2 cellular contexts compared by ENCODE assay signal in the genomic region with DNA sequence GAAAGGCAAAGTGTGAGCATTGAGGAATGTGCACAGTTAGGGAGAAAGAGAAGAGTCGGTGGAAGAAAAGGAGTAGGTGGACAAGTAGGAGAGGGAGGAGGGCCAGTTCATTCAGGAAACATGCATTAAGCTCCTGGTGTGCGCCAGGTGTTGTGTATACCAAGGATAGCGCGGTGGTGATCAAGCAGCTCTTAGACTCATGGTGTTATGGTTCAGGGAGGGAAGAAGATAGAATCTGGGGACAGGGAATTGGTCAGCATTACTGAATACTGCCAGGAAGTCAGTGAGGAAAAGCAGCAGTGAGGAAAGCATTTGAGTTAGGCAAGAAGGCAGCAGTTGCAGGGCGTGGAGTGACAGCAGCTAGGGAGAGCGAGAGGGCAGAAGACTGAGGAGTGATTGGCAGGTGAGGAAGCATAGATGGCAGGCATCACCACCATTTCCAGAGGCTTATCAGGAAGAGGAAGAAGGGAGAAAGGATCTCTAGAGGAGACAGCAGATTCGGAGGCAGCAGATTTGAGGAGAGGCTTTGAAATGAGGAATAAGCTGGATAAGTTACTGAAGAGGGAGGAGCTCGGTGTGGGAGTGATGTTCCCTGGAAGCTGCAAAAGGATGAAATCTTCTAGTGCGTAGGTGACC.
TF ChIP-seq lines count a peak whose summit lies in the region.

No MANE protein-coding gene starts in this region.

TF ChIP-seq in GM23338, 12 proteins besides CTCF, POLR2A, EP300 and RAD21 (continued from another document and continues in another):
- TF ChIP-seq, protein P1, sequence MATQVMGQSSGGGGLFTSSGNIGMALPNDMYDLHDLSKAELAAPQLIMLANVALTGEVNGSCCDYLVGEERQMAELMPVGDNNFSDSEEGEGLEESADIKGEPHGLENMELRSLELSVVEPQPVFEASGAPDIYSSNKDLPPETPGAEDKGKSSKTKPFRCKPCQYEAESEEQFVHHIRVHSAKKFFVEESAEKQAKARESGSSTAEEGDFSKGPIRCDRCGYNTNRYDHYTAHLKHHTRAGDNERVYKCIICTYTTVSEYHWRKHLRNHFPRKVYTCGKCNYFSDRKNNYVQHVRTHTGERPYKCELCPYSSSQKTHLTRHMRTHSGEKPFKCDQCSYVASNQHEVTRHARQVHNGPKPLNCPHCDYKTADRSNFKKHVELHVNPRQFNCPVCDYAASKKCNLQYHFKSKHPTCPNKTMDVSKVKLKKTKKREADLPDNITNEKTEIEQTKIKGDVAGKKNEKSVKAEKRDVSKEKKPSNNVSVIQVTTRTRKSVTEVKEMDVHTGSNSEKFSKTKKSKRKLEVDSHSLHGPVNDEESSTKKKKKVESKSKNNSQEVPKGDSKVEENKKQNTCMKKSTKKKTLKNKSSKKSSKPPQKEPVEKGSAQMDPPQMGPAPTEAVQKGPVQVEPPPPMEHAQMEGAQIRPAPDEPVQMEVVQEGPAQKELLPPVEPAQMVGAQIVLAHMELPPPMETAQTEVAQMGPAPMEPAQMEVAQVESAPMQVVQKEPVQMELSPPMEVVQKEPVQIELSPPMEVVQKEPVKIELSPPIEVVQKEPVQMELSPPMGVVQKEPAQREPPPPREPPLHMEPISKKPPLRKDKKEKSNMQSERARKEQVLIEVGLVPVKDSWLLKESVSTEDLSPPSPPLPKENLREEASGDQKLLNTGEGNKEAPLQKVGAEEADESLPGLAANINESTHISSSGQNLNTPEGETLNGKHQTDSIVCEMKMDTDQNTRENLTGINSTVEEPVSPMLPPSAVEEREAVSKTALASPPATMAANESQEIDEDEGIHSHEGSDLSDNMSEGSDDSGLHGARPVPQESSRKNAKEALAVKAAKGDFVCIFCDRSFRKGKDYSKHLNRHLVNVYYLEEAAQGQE (IDR thresholded peaks at IDR 0.05; ENCODE audit: unreplicated experiment), result no peak
- no peak for TF ChIP-seq ETS1 (IDR thresholded peaks at IDR 0.05)
- no peak for TF ChIP-seq POLR2AphosphoS5 (IDR thresholded peaks at IDR 0.05; ENCODE audit: low read depth)
- no peak for TF ChIP-seq CREB1 (CRISPR knock-in tag; IDR thresholded peaks at IDR 0.05; ENCODE audit: low read depth)
- no peak for TF ChIP-seq NANOG (IDR thresholded peaks at IDR 0.05; ENCODE audit: borderline replicate concordance)
- no peak for TF ChIP-seq ZNF331 (CRISPR knock-in tag; IDR thresholded peaks at IDR 0.05; ENCODE audit: low read depth)
- no peak for TF ChIP-seq EZH2phosphoT487 (IDR thresholded peaks at IDR 0.05; ENCODE audit: unreplicated experiment)
- TF ChIP-seq ZNF114 (CRISPR knock-in tag; IDR thresholded peaks at IDR 0.05), result no peak

TF ChIP-seq in IMR-90, 13 proteins besides CTCF, POLR2A, EP300 and RAD21 (continued from another document):
- TF ChIP-seq RCOR1 (IDR thresholded peaks at IDR 0.05; ENCODE audit: insufficient replicate concordance, low read length) (no peak), CHD1 (IDR thresholded peaks at IDR 0.05; ENCODE audit: low read depth, low read length) (no peak), MAFK (IDR thresholded peaks at IDR 0.05; ENCODE audit: low read depth, low read length) (no peak), NFE2L2 (IDR thresholded peaks at IDR 0.05; ENCODE audit: low read depth, low read length) (no peak), SMC3 (IDR thresholded peaks at IDR 0.05; ENCODE audit: low read depth, low read length) (no peak), ELK1 (IDR thresholded peaks at IDR 0.05; ENCODE audit: borderline replicate concordance, low read depth, low read length) (no peak), MAZ (IDR thresholded peaks at IDR 0.05; ENCODE audit: borderline replicate concordance, low read depth, low read length) (no peak), BHLHE40 (IDR thresholded peaks at IDR 0.05; ENCODE audit: low read depth, low read length) (no peak), RFX5 (IDR thresholded peaks at IDR 0.05; ENCODE audit: low read depth, low read length) (no peak), FOS (IDR thresholded peaks at IDR 0.05; ENCODE audit: low read depth, low read length) (no peak), MXI1 (IDR thresholded peaks at IDR 0.05; ENCODE audit: borderline replicate concordance, low read depth, low read length) (no peak), CEBPB (IDR thresholded peaks at IDR 0.05; ENCODE audit: low read depth, low read length) (no peak)
